Comparison of ENCODE assay signal across 11 cellular contexts in genomic region chr5:168583742-168584482, GRCh38. TPM values are rescaled to one million over a fixed set of nuclear protein-coding genes. Genes with fewer than 3 reads are reported as not detected.
DNase-seq lines count a peak whose midpoint lies in the region; ATAC-seq and TF ChIP-seq lines count a peak whose summit lies in the region.
"Had no signal": no experiment of that assay in that cellular context is flagged by ENCODE, and none has a peak within 500 bp of the region (broad histone marks: within the 10 kb centered on the region; RNA-seq: fewer than 3 reads in every experiment).

No MANE protein-coding gene starts in this region.

- DNase-seq in CD1c-positive myeloid dendritic cell (ENCODE audit: extremely low spot score) = peak; percentile 55
- no peak for DNase-seq in Peyer's patch
- DNase-seq in foreskin fibroblast = no peak
- no peak for DNase-seq in activated CD4-positive, alpha-beta memory T cell treated with anti-CD3 and anti-CD28 coated beads for 36 hours
- DNase-seq: activated CD8-positive, alpha-beta memory T cell treated with anti-CD3 and anti-CD28 coated beads, Interleukin-2, amount 50 U/mL, for 48 hours; endodermal cell; hypothalamus had no signal

- no peaks in the 10 kb centered on the region for H3K36me3 Mint-ChIP-seq in activated CD4-positive, alpha-beta memory T cell treated with anti-CD3 and anti-CD28 coated beads for 36 hours

- peaks cover 0 to 6% (median 0%) of the 10 kb centered on the region in 4 donors for H3K4me1 ChIP-seq in Peyer's patch

- H3K27me3 Mint-ChIP-seq in activated CD4-positive, alpha-beta memory T cell treated with anti-CD3 and anti-CD28 coated beads for 36 hours = peaks cover 31% of the 10 kb centered on the region

- TF ChIP-seq POLR2A in Peyer's patch (IDR thresholded peaks at IDR 0.05) = no peak

- H3K4me3 Mint-ChIP-seq in activated CD4-positive, alpha-beta memory T cell treated with anti-CD3 and anti-CD28 coated beads for 36 hours = no peak overlapping the region
- H3K4me3 Mint-ChIP-seq: endodermal cell had no signal

- POLR2A ChIA-PET in activated CD4-positive, alpha-beta memory T cell treated with anti-CD3 and anti-CD28 coated beads for 36 hours (lab: Charles Lee) = no interaction called here

- ATAC-seq in GM19351 (IDR thresholded peaks at IDR 0.05; ENCODE audit: unreplicated experiment) (peak; percentile 27), HG02798 (IDR thresholded peaks at IDR 0.05; ENCODE audit: poor library complexity, unreplicated experiment) (peak; percentile 15), HG03571 (IDR thresholded peaks at IDR 0.05; ENCODE audit: unreplicated experiment) (peak; percentile 19), GM19324 (IDR thresholded peaks at IDR 0.05; ENCODE audit: low FRiP score, unreplicated experiment) (no peak)

- H3K4me1 Mint-ChIP-seq in activated CD4-positive, alpha-beta memory T cell treated with anti-CD3 and anti-CD28 coated beads for 36 hours (ENCODE audit: low read depth) = peaks cover 11% of the 10 kb centered on the region

- H3K9me3 ChIP-seq in Peyer's patch = no peaks in the 10 kb centered on the region

- no peak overlapping the region for H3K27ac Mint-ChIP-seq in activated CD4-positive, alpha-beta memory T cell treated with anti-CD3 and anti-CD28 coated beads for 36 hours
- H3K27ac Mint-ChIP-seq: endodermal cell had no signal

- intact Hi-C loops in activated CD4-positive, alpha-beta memory T cell treated with anti-CD3 and anti-CD28 coated beads for 36 hours (cut with micrococcal nuclease) = no loop called here

- CTCF ChIA-PET in activated CD4-positive, alpha-beta memory T cell treated with anti-CD3 and anti-CD28 coated beads for 36 hours (lab: Charles Lee) = no interaction called here

- H3K27ac ChIP-seq in Peyer's patch = no peak overlapping the region

- no peak for TF ChIP-seq CTCF in Peyer's patch (IDR thresholded peaks at IDR 0.05)
- no peak for TF ChIP-seq CTCF in foreskin fibroblast (IDR thresholded peaks at IDR 0.05; ENCODE audit: low read depth, low read length)

- H3K27me3 ChIP-seq in Peyer's patch = no peaks in the 10 kb centered on the region

- H3K9me3 Mint-ChIP-seq in activated CD4-positive, alpha-beta memory T cell treated with anti-CD3 and anti-CD28 coated beads for 36 hours = no peaks in the 10 kb centered on the region
- H3K9me3 Mint-ChIP-seq: endodermal cell had no signal

- H3K4me3 ChIP-seq in Peyer's patch = no peak overlapping the region
- H3K4me3 ChIP-seq in foreskin fibroblast (ENCODE audit: low read depth in 1 of 2, low read length in 2 of 2) = no peak overlapping the region

- no peaks in the 10 kb centered on the region for H3K36me3 ChIP-seq in Peyer's patch

RNA-seq across cellular contexts. Expression of gene PANK3, which starts 4.7 kb away (rescaled TPM):
- 10 to 100 TPM; 29.7 to 94.8 (median 73.1) TPM for total RNA-seq in Peyer's patch
- total RNA-seq in activated CD4-positive, alpha-beta memory T cell treated with anti-CD3 and anti-CD28 coated beads for 36 hours = 10 to 100 TPM; 54.0 to 55.7 TPM

RNA-seq across cellular contexts. Expression of gene FBLL1, which starts 54.8 kb away (rescaled TPM):
- 1 to 10 TPM in 2 of 4 donors, not detected in 2; 1.8 to 1.9 TPM for total RNA-seq in Peyer's patch
- total RNA-seq in activated CD4-positive, alpha-beta memory T cell treated with anti-CD3 and anti-CD28 coated beads for 36 hours = under 1 TPM; 0.15 to 0.29 TPM
